ENCODE assay signal across 24 cellular contexts in genomic region chr3:58184982-58185360, GRCh38. TPM values are rescaled to one million over a fixed set of nuclear protein-coding genes. Genes with fewer than 3 reads are reported as not detected.
"Had no signal": no experiment of that assay in that cellular context is flagged by ENCODE, and none has a peak within 500 bp of the region (broad histone marks: within the 10 kb centered on the region; RNA-seq: fewer than 3 reads in every experiment).

No MANE protein-coding gene starts in this region.

- H3K4me2 ChIP-seq: KMS-11 had no signal

- H3K4me3 Mint-ChIP-seq: IgD-negative memory B cell had no signal

- H3K9ac ChIP-seq: KMS-11 had no signal

- H3K36me3 Mint-ChIP-seq: IgD-negative memory B cell had no signal

- H3K9me3 Mint-ChIP-seq: IgD-negative memory B cell had no signal

- H3K36me3 ChIP-seq: SJSA1 had no signal

- H3K4me3 ChIP-seq: K562, SJSA1, SK-N-MC had no signal

- H3K27me3 Mint-ChIP-seq: IgD-negative memory B cell had no signal

- H3K27ac Mint-ChIP-seq: IgD-negative memory B cell had no signal

- H3K9me3 ChIP-seq: SJSA1 had no signal

- DNase-seq: Kasumi-1, MV-4-11, NCI-H1048, NCI-H1105, NCI-H1417, NCI-H1436 treated with DMSO at 0.1 percent for 48 hours, NCI-H1694, NCI-H187 treated with DMSO at 0.1 percent for 48 hours, NCI-H2029 treated with DMSO at 0.1 percent for 48 hours, NCI-H2171 treated with DMSO at 0.1 percent for 48 hours, NCI-H345, NCI-H446 treated with DMSO at 0.1 percent for 48 hours, NCI-H510A treated with DMSO at 0.1 percent for 48 hours, NCI-H526 treated with DMSO at 0.1 percent for 48 hours, NCI-H748 treated with DMSO at 0.1 percent for 48 hours, Right ventricle myocardium superior, SIG-M5, SW 1271 had no signal

- H3K27me3 ChIP-seq: SJSA1 had no signal

RNA-seq across cellular contexts. Expression of gene DNASE1L3, which starts 25.8 kb away (rescaled TPM):
- total RNA-seq: K562, MCF 10A, SJSA1 had no signal
